16 cellular contexts compared by ENCODE assay signal in genomic region chr13:107734891-107735620, GRCh38.
DNase-seq lines count a peak whose midpoint lies in the region.
"Had no signal": no experiment of that assay in that cellular context is flagged by ENCODE, and none has a peak within 500 bp of the region (broad histone marks: within the 10 kb centered on the region; RNA-seq: fewer than 3 reads in every experiment).

No MANE protein-coding gene starts in this region.

- DNase-seq in DMS79 treated with DMSO at 0.1 percent for 48 hours (lab: John Stamatoyannopoulos, UW) (peak; percentile 81), NCI-H1105 (lab: John Stamatoyannopoulos, UW) (peak; percentile 68), RPMI8226 (peak; percentile 11), cerebellum (ENCODE audit: low spot score) (peak; percentile 57), cerebellar nuclear complex (lab: John Stamatoyannopoulos, UW) (no peak)
- DNase-seq in activated CD4-positive, alpha-beta T cell treated with anti-CD3 and anti-CD28 coated beads for 48 hours, result no peak
- DNase-seq in stimulated activated CD8-positive, alpha-beta memory T cell treated with anti-CD3 and anti-CD28 coated beads, Interleukin-4, amount 100 ng/mL, for 48 hours, result no peak
- DNase-seq: EL, HFFc6, IMR-90, Karpas-422, MG63, NCI-H1930, NCI-H226, NCI-H748 treated with DMSO at 0.1 percent for 48 hours, PC-3 had no signal

Comparison
In these comparisons a context has a peak if more than half of its experiments do, and no peak if none do; other contexts are left out.
1. DNase-seq: peak in DMS79 treated with DMSO at 0.1 percent for 48 hours (single experiment), NCI-H1105 (single experiment), RPMI8226 (single experiment) and cerebellum (single experiment); none in activated CD4-positive, alpha-beta T cell treated with anti-CD3 and anti-CD28 coated beads for 48 hours (single experiment), cerebellar nuclear complex (0 of 2) and stimulated activated CD8-positive, alpha-beta memory T cell treated with anti-CD3 and anti-CD28 coated beads, Interleukin-4, amount 100 ng/mL, for 48 hours (single experiment).